In the genomic region with DNA sequence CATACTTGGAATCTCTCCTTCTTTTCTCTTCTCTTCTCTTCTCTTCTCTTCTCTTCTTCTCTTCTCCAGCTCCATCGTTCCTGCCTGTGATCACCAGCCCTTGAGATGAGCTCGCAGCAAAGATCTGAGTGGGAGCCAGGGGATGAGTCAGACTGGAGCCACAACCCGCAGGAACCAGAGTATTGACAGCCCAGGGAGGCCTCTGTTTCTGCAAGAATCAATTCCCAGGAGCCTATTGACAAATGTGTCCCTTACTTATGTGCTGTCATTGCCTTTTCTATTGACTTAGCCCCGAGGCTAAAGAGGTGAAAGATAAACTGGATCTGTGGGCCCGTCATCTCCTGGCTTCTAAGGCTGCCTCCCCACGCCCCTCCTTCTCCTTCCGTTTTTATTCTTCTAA, we compare ENCODE assay signal across 2 cellular contexts.
TF ChIP-seq lines count a peak whose summit lies in the region.

No MANE protein-coding gene starts in this region.

TF ChIP-seq in IMR-90, 13 proteins besides CTCF, POLR2A, EP300 and RAD21:
- TF ChIP-seq CHD1 (IDR thresholded peaks at IDR 0.05; ENCODE audit: low read depth, low read length): no peak
- TF ChIP-seq MXI1 (IDR thresholded peaks at IDR 0.05; ENCODE audit: borderline replicate concordance, low read depth, low read length): no peak
- no peak for TF ChIP-seq CEBPB (IDR thresholded peaks at IDR 0.05; ENCODE audit: low read depth, low read length)
- TF ChIP-seq FOS (IDR thresholded peaks at IDR 0.05; ENCODE audit: low read depth, low read length): no peak

TF ChIP-seq in HEK293T, 16 proteins besides CTCF, POLR2A, EP300 and RAD21:
- TF ChIP-seq ELF4 (IDR thresholded peaks at IDR 0.05): no peak
- no peak for TF ChIP-seq FOXM1 (IDR thresholded peaks at IDR 0.05; ENCODE audit: borderline replicate concordance)
